In genomic region chr2:130372833-130373807, GRCh38 we compare ENCODE assay signal across 8 cellular contexts. TPM values are rescaled to one million over a fixed set of nuclear protein-coding genes. Genes with fewer than 3 reads are reported as not detected.
DNase-seq lines count a peak whose midpoint lies in the region; ATAC-seq and TF ChIP-seq lines count a peak whose summit lies in the region.

No MANE protein-coding gene starts in this region.

- H3K4me1 Mint-ChIP-seq in activated naive CD4-positive, alpha-beta T cell treated with anti-CD3 and anti-CD28 coated beads, Interleukin-2, amount 10 ng/mL, durations not matched to agents 7 days and 5 days: peaks cover 78% of the 10 kb centered on the region

- H3K9ac ChIP-seq in skeletal muscle tissue (ENCODE audit: low read depth in 1 of 3, low read length in 3 of 3): peak overlapping the region; percentile 67 to 80 (median 71)

- H3K27ac Mint-ChIP-seq in activated naive CD4-positive, alpha-beta T cell treated with anti-CD3 and anti-CD28 coated beads, Interleukin-2, amount 10 ng/mL, durations not matched to agents 7 days and 5 days: peak overlapping the region; percentile 86

- CTCF ChIA-PET in activated naive CD4-positive, alpha-beta T cell treated with anti-CD3 and anti-CD28 coated beads, Interleukin-2, amount 10 ng/mL, durations not matched to agents 7 days and 5 days (lab: Charles Lee): interaction anchor here (0.9 to 2.3 kb wide), 5 partner anchors 8 to 38 kb away, joined by 3 to 17 read pairs (median 4); partner anchors contain the start of gene IMP4

- H3K27me3 Mint-ChIP-seq in activated naive CD4-positive, alpha-beta T cell treated with anti-CD3 and anti-CD28 coated beads, Interleukin-2, amount 10 ng/mL, durations not matched to agents 7 days and 5 days: peaks cover 7% of the 10 kb centered on the region

- TF ChIP-seq POLR2A in gastroesophageal sphincter (IDR thresholded peaks at IDR 0.05): no peak

- H3K27me3 ChIP-seq in gastroesophageal sphincter (no peaks in the 10 kb centered on the region), skeletal muscle tissue (ENCODE audit: control insufficient read depth in 3 of 3, insufficient read depth in 3 of 3, low read length in 3 of 3) (peaks cover 0 to 14% (median 13%) of the 10 kb centered on the region in 3 donors)

- H3K27ac ChIP-seq in gastroesophageal sphincter (peak overlapping the region; percentile 70 to 94 (median 88)), skeletal muscle tissue (ENCODE audit: low read depth, low read length) (peak overlapping the region; percentile 56)

- H3K4me3 ChIP-seq in gastroesophageal sphincter (peak overlapping the region; percentile 67 to 97), skeletal muscle tissue (ENCODE audit: low read length in 3 of 3) (peak overlapping the region; percentile 81 to 87 (median 85))

- WGBS in gastroesophageal sphincter (ENCODE audit: low coverage in 1 of 2), 2 donors: 62 to 100% methylated on average over 1 to 3 of the region's 24 CpGs

- no peak for DNase-seq in activated naive CD4-positive, alpha-beta T cell treated with anti-CD3 and anti-CD28 coated beads, Interleukin-2, amount 10 ng/mL, durations not matched to agents 7 days and 5 days
- no peak for DNase-seq in activated naive CD4-positive, alpha-beta T cell treated with anti-CD3 and anti-CD28 coated beads, Interleukin-2, amount 50 U/mL, for 16 hours
- DNase-seq in NOMO-1 (lab: John Stamatoyannopoulos, UW; ENCODE audit: unreplicated experiment in 2 of 2): no peak
- DNase-seq in NK-92 (lab: John Stamatoyannopoulos, UW; ENCODE audit: unreplicated experiment): no peak
- DNase-seq in cerebellar cortex (ENCODE audit: low spot score): no peak

- H3K9me3 ChIP-seq in gastroesophageal sphincter (no peaks in the 10 kb centered on the region), skeletal muscle tissue (ENCODE audit: control insufficient read depth in 3 of 3, low read length in 3 of 3) (no peaks in the 10 kb centered on the region)

- no peak for TF ChIP-seq EP300 in gastroesophageal sphincter (IDR thresholded peaks at IDR 0.05)

- H3K4me3 Mint-ChIP-seq in activated naive CD4-positive, alpha-beta T cell treated with anti-CD3 and anti-CD28 coated beads, Interleukin-2, amount 10 ng/mL, durations not matched to agents 7 days and 5 days: peak overlapping the region; percentile 96

- H3K9me3 Mint-ChIP-seq in activated naive CD4-positive, alpha-beta T cell treated with anti-CD3 and anti-CD28 coated beads, Interleukin-2, amount 10 ng/mL, durations not matched to agents 7 days and 5 days: no peaks in the 10 kb centered on the region

- H3K36me3 ChIP-seq in gastroesophageal sphincter (peaks cover 0 to 28% of the 10 kb centered on the region in 2 donors), skeletal muscle tissue (ENCODE audit: control insufficient read depth in 3 of 3, insufficient read depth in 3 of 3, low read length in 3 of 3) (peaks cover 0 to 18% (median 8%) of the 10 kb centered on the region in 3 donors)

- TF ChIP-seq CTCF in gastroesophageal sphincter (IDR thresholded peaks at IDR 0.05): no peak

- peaks cover 54% of the 10 kb centered on the region for H3K36me3 Mint-ChIP-seq in activated naive CD4-positive, alpha-beta T cell treated with anti-CD3 and anti-CD28 coated beads, Interleukin-2, amount 10 ng/mL, durations not matched to agents 7 days and 5 days

- H3K4me1 ChIP-seq in gastroesophageal sphincter (peaks cover 0 to 38% (median 17%) of the 10 kb centered on the region in 3 donors), skeletal muscle tissue (ENCODE audit: control insufficient read depth in 3 of 3, insufficient read depth in 3 of 3, low read length in 3 of 3) (peaks cover 16 to 28% (median 27%) of the 10 kb centered on the region in 3 donors)

- ATAC-seq in SK-N-SH treated with all-trans-retinoic acid at 6 μM for 48 hours (peak; percentile 15), gastroesophageal sphincter (no peak)

TF ChIP-seq in SK-N-SH treated with all-trans-retinoic acid at 6 μM for 48 hours, 23 proteins besides CTCF, POLR2A, EP300 and RAD21:
- TF ChIP-seq ZC3H10 (CRISPR knock-in tag; IDR thresholded peaks at IDR 0.05): no peak
- no peak for TF ChIP-seq TOX (CRISPR knock-in tag; IDR thresholded peaks at IDR 0.05; ENCODE audit: borderline replicate concordance)
- TF ChIP-seq BACH2 (CRISPR knock-in tag; IDR thresholded peaks at IDR 0.05; ENCODE audit: borderline replicate concordance): no peak
- TF ChIP-seq, protein P1, sequence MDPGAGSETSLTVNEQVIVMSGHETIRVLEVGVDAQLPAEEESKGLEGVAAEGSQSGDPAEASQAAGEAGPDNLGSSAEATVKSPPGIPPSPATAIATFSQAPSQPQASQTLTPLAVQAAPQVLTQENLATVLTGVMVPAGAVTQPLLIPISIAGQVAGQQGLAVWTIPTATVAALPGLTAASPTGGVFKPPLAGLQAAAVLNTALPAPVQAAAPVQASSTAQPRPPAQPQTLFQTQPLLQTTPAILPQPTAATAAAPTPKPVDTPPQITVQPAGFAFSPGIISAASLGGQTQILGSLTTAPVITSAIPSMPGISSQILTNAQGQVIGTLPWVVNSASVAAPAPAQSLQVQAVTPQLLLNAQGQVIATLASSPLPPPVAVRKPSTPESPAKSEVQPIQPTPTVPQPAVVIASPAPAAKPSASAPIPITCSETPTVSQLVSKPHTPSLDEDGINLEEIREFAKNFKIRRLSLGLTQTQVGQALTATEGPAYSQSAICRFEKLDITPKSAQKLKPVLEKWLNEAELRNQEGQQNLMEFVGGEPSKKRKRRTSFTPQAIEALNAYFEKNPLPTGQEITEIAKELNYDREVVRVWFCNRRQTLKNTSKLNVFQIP (CRISPR knock-in tag; IDR thresholded peaks at IDR 0.05; ENCODE audit: borderline replicate concordance, low read depth): no peak
- TF ChIP-seq, protein P2, sequence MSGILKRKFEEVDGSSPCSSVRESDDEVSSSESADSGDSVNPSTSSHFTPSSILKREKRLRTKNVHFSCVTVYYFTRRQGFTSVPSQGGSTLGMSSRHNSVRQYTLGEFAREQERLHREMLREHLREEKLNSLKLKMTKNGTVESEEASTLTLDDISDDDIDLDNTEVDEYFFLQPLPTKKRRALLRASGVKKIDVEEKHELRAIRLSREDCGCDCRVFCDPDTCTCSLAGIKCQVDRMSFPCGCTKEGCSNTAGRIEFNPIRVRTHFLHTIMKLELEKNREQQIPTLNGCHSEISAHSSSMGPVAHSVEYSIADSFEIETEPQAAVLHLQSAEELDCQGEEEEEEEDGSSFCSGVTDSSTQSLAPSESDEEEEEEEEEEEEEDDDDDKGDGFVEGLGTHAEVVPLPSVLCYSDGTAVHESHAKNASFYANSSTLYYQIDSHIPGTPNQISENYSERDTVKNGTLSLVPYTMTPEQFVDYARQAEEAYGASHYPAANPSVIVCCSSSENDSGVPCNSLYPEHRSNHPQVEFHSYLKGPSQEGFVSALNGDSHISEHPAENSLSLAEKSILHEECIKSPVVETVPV (CRISPR knock-in tag; IDR thresholded peaks at IDR 0.05): no peak
- no peak for TF ChIP-seq ZFP30 (CRISPR knock-in tag; IDR thresholded peaks at IDR 0.05)
- TF ChIP-seq TSHZ2 (CRISPR knock-in tag; IDR thresholded peaks at IDR 0.05): no peak
- no peak for TF ChIP-seq ISL1 (CRISPR knock-in tag; IDR thresholded peaks at IDR 0.05)
- TF ChIP-seq ZNF8 (CRISPR knock-in tag; IDR thresholded peaks at IDR 0.05): no peak
- TF ChIP-seq ZNF70 (CRISPR knock-in tag; IDR thresholded peaks at IDR 0.05): no peak
- TF ChIP-seq OSR1 (CRISPR knock-in tag; IDR thresholded peaks at IDR 0.05): no peak
- no peak for TF ChIP-seq ESRRG (CRISPR knock-in tag; IDR thresholded peaks at IDR 0.05)
- TF ChIP-seq RARB (CRISPR knock-in tag; IDR thresholded peaks at IDR 0.05): no peak
- no peak for TF ChIP-seq ZFP3 (CRISPR knock-in tag; IDR thresholded peaks at IDR 0.05)
- TF ChIP-seq PPARA (CRISPR knock-in tag; IDR thresholded peaks at IDR 0.05; ENCODE audit: borderline replicate concordance): no peak
- TF ChIP-seq GLIS3 (CRISPR knock-in tag; IDR thresholded peaks at IDR 0.05): no peak
- TF ChIP-seq CREB5 (CRISPR knock-in tag; IDR thresholded peaks at IDR 0.05; ENCODE audit: low read depth): no peak

RNA-seq across cellular contexts. Expression of gene PTPN18, which starts 17.3 kb away (rescaled TPM):
- 10 to 100 TPM; 34.6 to 53.8 (median 39.1) TPM for total RNA-seq in gastroesophageal sphincter
- total RNA-seq in skeletal muscle tissue: 5.2 TPM

RNA-seq across cellular contexts. Expression of gene IMP4, which starts 30.4 kb away (rescaled TPM):
- total RNA-seq in gastroesophageal sphincter (100 to 1,000 TPM in 3 of 4 donors, 10 to 100 TPM in 1; 78.8 to 143 (median 113) TPM), skeletal muscle tissue (32.9 TPM)
